In the genomic region with DNA sequence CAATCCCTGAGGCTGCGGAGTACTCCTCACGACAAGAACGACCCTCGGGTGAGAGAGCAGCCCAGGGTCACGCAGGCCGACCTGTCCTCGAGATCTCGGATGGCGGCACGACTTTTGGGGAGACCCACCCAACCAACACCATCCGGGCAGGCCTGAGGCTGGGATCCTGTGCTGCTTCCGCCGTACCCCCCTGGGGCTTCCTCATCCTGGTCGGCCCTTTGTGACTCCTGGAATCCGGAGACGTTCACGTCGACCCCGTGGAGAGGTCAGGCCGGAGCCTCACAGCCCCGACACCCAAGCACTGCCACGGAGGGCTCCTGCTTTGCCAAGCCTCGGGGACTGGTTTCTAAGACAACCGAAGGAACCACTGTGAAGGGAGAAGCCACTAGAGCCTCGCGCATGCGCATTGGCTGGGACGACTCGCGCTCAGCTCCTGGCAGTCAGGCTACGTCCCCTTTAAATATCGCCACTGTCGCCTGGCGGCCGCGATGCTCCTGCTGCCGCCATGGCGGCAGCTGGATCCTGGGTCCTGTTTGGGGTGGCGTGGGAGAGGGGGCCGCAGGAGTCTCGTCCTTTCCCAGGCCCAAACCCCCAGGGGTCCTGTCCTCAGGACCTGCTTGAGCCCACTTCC, we compare ENCODE assay signal across 8 cellular contexts.
A peak's percentile ranks its signal among the peaks of the same experiment; 100 is the strongest.
DNase-seq lines count a peak whose midpoint lies in the region; ATAC-seq and TF ChIP-seq lines count a peak whose summit lies in the region.
"Not testable (repeated sequence)": the region's sequence is repeated elsewhere in the genome, so short reads cannot be mapped to it uniquely, and the experiment has no call there.

No MANE protein-coding gene starts in this region.

- DNase-seq in GM23338 (ENCODE audit: low spot score); activated CD8-positive, alpha-beta memory T cell treated with anti-CD3 and anti-CD28 coated beads, Interleukin-2, amount 10 ng/mL, durations not matched to agents 7 days and 5 days; right cardiac atrium: not testable (repeated sequence)

- WGBS in right cardiac atrium: no CpG with 5 or more reads among the region's 41 CpGs

- not testable (repeated sequence) for H4K20me1 ChIP-seq in GM23338 (replicated peaks; ENCODE audit: insufficient read depth)

- not testable (repeated sequence) for H3K27ac Mint-ChIP-seq in GM23338; activated CD8-positive, alpha-beta memory T cell treated with anti-CD3 and anti-CD28 coated beads, Interleukin-2, amount 10 ng/mL, durations not matched to agents 7 days and 5 days; stimulated activated memory B cell treated with anti-CD40 and anti-IgM and Interleukin-4, amounts not matched to agents 10 μg/mL and 1 μg/mL and 100 μg/mL, for 72 hours

- H3K4me1 Mint-ChIP-seq in GM23338; activated CD8-positive, alpha-beta memory T cell treated with anti-CD3 and anti-CD28 coated beads, Interleukin-2, amount 10 ng/mL, durations not matched to agents 7 days and 5 days; stimulated activated memory B cell treated with anti-CD40 and anti-IgM and Interleukin-4, amounts not matched to agents 10 μg/mL and 1 μg/mL and 100 μg/mL, for 72 hours: not testable (repeated sequence)

- not testable (repeated sequence) for H3F3A ChIP-seq in GM23338 (replicated peaks; ENCODE audit: low read depth)

- H3K36me3 ChIP-seq in GM23338 (ENCODE audit: insufficient read depth): not testable (repeated sequence)

- not testable (repeated sequence) for H3K9me2 ChIP-seq in GM23338 (ENCODE audit: insufficient read depth)

- not testable (repeated sequence) for H3K4me2 ChIP-seq in GM23338

- not testable (repeated sequence) for H3K79me2 ChIP-seq in GM23338 (replicated peaks; ENCODE audit: insufficient read depth)

- not testable (repeated sequence) for H3K36me3 Mint-ChIP-seq in GM23338 (ENCODE audit: low read depth); activated CD8-positive, alpha-beta memory T cell treated with anti-CD3 and anti-CD28 coated beads, Interleukin-2, amount 10 ng/mL, durations not matched to agents 7 days and 5 days; stimulated activated memory B cell treated with anti-CD40 and anti-IgM and Interleukin-4, amounts not matched to agents 10 μg/mL and 1 μg/mL and 100 μg/mL, for 72 hours

- intact Hi-C loops in right cardiac atrium (cut with DNase I): not testable (repeated sequence)

- not testable (repeated sequence) for H3K4me3 Mint-ChIP-seq in GM23338; activated CD8-positive, alpha-beta memory T cell treated with anti-CD3 and anti-CD28 coated beads, Interleukin-2, amount 10 ng/mL, durations not matched to agents 7 days and 5 days; stimulated activated memory B cell treated with anti-CD40 and anti-IgM and Interleukin-4, amounts not matched to agents 10 μg/mL and 1 μg/mL and 100 μg/mL, for 72 hours

- H3K9me3 ChIP-seq in right cardiac atrium (ENCODE audit: control insufficient read depth, low read length): not testable (repeated sequence)

- CTCF ChIA-PET in activated CD8-positive, alpha-beta memory T cell treated with anti-CD3 and anti-CD28 coated beads, Interleukin-2, amount 10 ng/mL, durations not matched to agents 7 days and 5 days (lab: Charles Lee): not testable (repeated sequence)

- H3K27me3 Mint-ChIP-seq in GM23338 (ENCODE audit: insufficient read depth, low read depth, poor library complexity); activated CD8-positive, alpha-beta memory T cell treated with anti-CD3 and anti-CD28 coated beads, Interleukin-2, amount 10 ng/mL, durations not matched to agents 7 days and 5 days; stimulated activated memory B cell treated with anti-CD40 and anti-IgM and Interleukin-4, amounts not matched to agents 10 μg/mL and 1 μg/mL and 100 μg/mL, for 72 hours: not testable (repeated sequence)

- not testable (repeated sequence) for H3K9me3 Mint-ChIP-seq in GM23338; activated CD8-positive, alpha-beta memory T cell treated with anti-CD3 and anti-CD28 coated beads, Interleukin-2, amount 10 ng/mL, durations not matched to agents 7 days and 5 days (ENCODE audit: low read depth); stimulated activated memory B cell treated with anti-CD40 and anti-IgM and Interleukin-4, amounts not matched to agents 10 μg/mL and 1 μg/mL and 100 μg/mL, for 72 hours

- H3K27me3 ChIP-seq in GM23338 (ENCODE audit: insufficient read depth); right cardiac atrium (ENCODE audit: control insufficient read depth, insufficient read depth): not testable (repeated sequence)

- not testable (repeated sequence) for TF ChIP-seq CTCF in GM23338 (conservative IDR thresholded peaks at IDR 0.05; ENCODE audit: low read depth in 2 of 2)

- H2AFZ ChIP-seq in GM23338: not testable (repeated sequence)

- H3K4me3 ChIP-seq in GM23338; right cardiac atrium (ENCODE audit: low read length): not testable (repeated sequence)

- not testable (repeated sequence) for H3K4me1 ChIP-seq in GM23338 (ENCODE audit: insufficient read depth); right cardiac atrium (ENCODE audit: control insufficient read depth, insufficient read depth, low read length)

- not testable (repeated sequence) for H3K27ac ChIP-seq in GM23338 (ENCODE audit: low read depth); right cardiac atrium (ENCODE audit: low read length)

- ATAC-seq in GM18520 (IDR thresholded peaks at IDR 0.05; ENCODE audit: unreplicated experiment) (peak; percentile 55), GM19455 (IDR thresholded peaks at IDR 0.05; ENCODE audit: unreplicated experiment) (peak; percentile 78), GM23338 (peak; percentile 83), HG03039 (IDR thresholded peaks at IDR 0.05; ENCODE audit: unreplicated experiment) (peak; percentile 84), HG03460 (IDR thresholded peaks at IDR 0.05; ENCODE audit: unreplicated experiment) (peak; percentile 77), right cardiac atrium (peak; percentile 92 to 93)
- ATAC-seq in activated CD8-positive, alpha-beta memory T cell treated with anti-CD3 and anti-CD28 coated beads, Interleukin-2, amount 10 ng/mL, durations not matched to agents 7 days and 5 days: peak; percentile 82
- ATAC-seq in stimulated activated memory B cell treated with anti-CD40 and anti-IgM and Interleukin-4, amounts not matched to agents 10 μg/mL and 1 μg/mL and 100 μg/mL, for 72 hours: peak; percentile 94
